In the genomic region with DNA sequence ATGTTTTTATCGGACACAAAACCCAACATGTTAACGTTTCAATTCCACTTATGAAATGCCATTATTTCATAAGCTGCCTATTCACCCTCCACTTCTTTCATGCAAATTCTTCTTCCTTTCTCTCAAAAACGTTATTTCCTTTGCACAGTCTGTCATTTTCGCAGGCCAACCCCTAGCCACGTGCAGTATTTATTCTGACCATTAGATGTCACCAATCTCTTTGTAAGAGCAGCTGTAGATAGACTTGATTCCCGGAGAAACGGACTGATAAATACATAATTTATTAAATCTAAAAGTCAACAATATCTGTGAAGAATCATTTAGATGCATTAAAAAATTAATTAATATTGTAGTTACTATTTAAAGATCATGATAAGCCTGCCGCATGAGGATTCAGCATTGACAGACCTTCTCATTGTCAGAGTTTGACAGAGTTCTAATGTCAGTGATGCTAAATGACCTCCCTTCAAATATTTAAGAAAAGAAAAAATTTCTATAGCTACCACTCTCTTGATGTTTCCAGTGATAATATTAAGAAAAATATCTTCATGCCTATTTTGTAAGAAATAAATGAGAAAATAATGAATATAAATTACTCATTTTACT, we compare ENCODE assay signal across 8 cellular contexts.
A peak's percentile ranks its signal among the peaks of the same experiment; 100 is the strongest.
DNase-seq lines count a peak whose midpoint lies in the region; ATAC-seq and TF ChIP-seq lines count a peak whose summit lies in the region.

No MANE protein-coding gene starts in this region.

- H3K36me3 Mint-ChIP-seq in nephron (ENCODE audit: low read depth) = no peaks in the 10 kb centered on the region
- no peaks in the 10 kb centered on the region for H3K36me3 Mint-ChIP-seq in CD8-positive, alpha-beta T cell

- TF ChIP-seq CTCF in GM12865 (IDR thresholded peaks at IDR 0.05; ENCODE audit: insufficient read depth, low read depth, low read length, missing control alignments) (peak; percentile 43), coronary artery (IDR thresholded peaks at IDR 0.05) (peak; percentile 14), nephron (IDR thresholded peaks at IDR 0.05; ENCODE audit: unreplicated experiment in 3 of 3) (peak; percentile 82 to 88 (median 85))
- TF ChIP-seq CTCF in CD8-positive, alpha-beta T cell (IDR thresholded peaks at IDR 0.05) = no peak

- no peaks in the 10 kb centered on the region for H3K27me3 Mint-ChIP-seq in nephron (ENCODE audit: low read depth)
- H3K27me3 Mint-ChIP-seq in CD8-positive, alpha-beta T cell (ENCODE audit: low read depth) = no peaks in the 10 kb centered on the region

- intact Hi-C loops in CD8-positive, alpha-beta T cell (cut with DNase I, micrococcal nuclease) = no loop called here

- no peaks in the 10 kb centered on the region for H3K36me3 ChIP-seq in CD8-positive, alpha-beta T cell (ENCODE audit: insufficient read depth, low read length)

- no peaks in the 10 kb centered on the region for H3K4me1 Mint-ChIP-seq in nephron
- no peaks in the 10 kb centered on the region for H3K4me1 Mint-ChIP-seq in CD8-positive, alpha-beta T cell (ENCODE audit: low read depth)

- peak; percentile 49 for DNase-seq in GM12865 (ENCODE audit: low read depth)
- DNase-seq in HK-2 (ENCODE audit: unreplicated experiment) = peak; percentile 10
- peak; percentile 24 to 52 for DNase-seq in NOMO-1 (lab: John Stamatoyannopoulos, UW; ENCODE audit: unreplicated experiment in 2 of 2)
- DNase-seq in coronary artery (ENCODE audit: low spot score) = no peak
- DNase-seq in activated effector memory CD4-positive, alpha-beta T cell treated with Interleukin-2 at 50 U/mL for 16 hours = no peak
- DNase-seq in CD8-positive, alpha-beta T cell = no peak

- ATAC-seq in GM21576 (IDR thresholded peaks at IDR 0.05; ENCODE audit: unreplicated experiment) = peak; percentile 97
- ATAC-seq in CD8-positive, alpha-beta T cell = no peak

- H3K4me3 Mint-ChIP-seq in nephron = no peak overlapping the region
- H3K4me3 Mint-ChIP-seq in CD8-positive, alpha-beta T cell = no peak overlapping the region

- no peaks in the 10 kb centered on the region for H3K9me3 ChIP-seq in CD8-positive, alpha-beta T cell (ENCODE audit: low read length)

- H3K27me3 ChIP-seq in CD8-positive, alpha-beta T cell (ENCODE audit: insufficient read depth, low read length) = no peaks in the 10 kb centered on the region

- no peak overlapping the region for H3K27ac ChIP-seq in coronary artery
- H3K27ac ChIP-seq in CD8-positive, alpha-beta T cell (ENCODE audit: low read depth, low read length) = no peak overlapping the region

- POLR2A ChIA-PET in CD8-positive, alpha-beta T cell (lab: Charles Lee) = no interaction called here

- no peaks in the 10 kb centered on the region for H3K9me3 Mint-ChIP-seq in nephron
- H3K9me3 Mint-ChIP-seq in CD8-positive, alpha-beta T cell = peaks cover 11% of the 10 kb centered on the region

- H3K4me3 ChIP-seq in GM12865 (ENCODE audit: low read depth, low read length) = no peak overlapping the region
- no peak overlapping the region for H3K4me3 ChIP-seq in coronary artery
- no peak overlapping the region for H3K4me3 ChIP-seq in CD8-positive, alpha-beta T cell (ENCODE audit: low read depth, low read length)

- H3K27ac Mint-ChIP-seq in nephron = no peak overlapping the region
- H3K27ac Mint-ChIP-seq in CD8-positive, alpha-beta T cell = no peak overlapping the region

- H3K4me1 ChIP-seq in CD8-positive, alpha-beta T cell (ENCODE audit: insufficient read depth, low read length) = no peaks in the 10 kb centered on the region

- CTCF ChIA-PET in CD8-positive, alpha-beta T cell (lab: Charles Lee) = no interaction called here

Comparison
In these comparisons a context has a peak if more than half of its experiments do, and no peak if none do; other contexts are left out.
1. DNase-seq: peak in GM12865 (single experiment), HK-2 (single experiment) and NOMO-1 (2 of 2); none in coronary artery (single experiment), activated effector memory CD4-positive, alpha-beta T cell treated with Interleukin-2 at 50 U/mL for 16 hours (single experiment) and CD8-positive, alpha-beta T cell (0 of 7).